1 cellular context compared by ENCODE assay signal in genomic region chr14:103920981-103921854, GRCh38.
A peak's percentile ranks its signal among the peaks of the same experiment; 100 is the strongest.
TF ChIP-seq lines count a peak whose summit lies in the region.

No MANE protein-coding gene starts in this region.

TF ChIP-seq in K562, 482 proteins besides CTCF, POLR2A, EP300 and RAD21 (continued from another document and continues in another):
- TF ChIP-seq ARID4B (CRISPR knock-in tag; IDR thresholded peaks at IDR 0.05): peak; percentile 39; the same call in 1 of the 2 replicates
- TF ChIP-seq, protein P1, sequence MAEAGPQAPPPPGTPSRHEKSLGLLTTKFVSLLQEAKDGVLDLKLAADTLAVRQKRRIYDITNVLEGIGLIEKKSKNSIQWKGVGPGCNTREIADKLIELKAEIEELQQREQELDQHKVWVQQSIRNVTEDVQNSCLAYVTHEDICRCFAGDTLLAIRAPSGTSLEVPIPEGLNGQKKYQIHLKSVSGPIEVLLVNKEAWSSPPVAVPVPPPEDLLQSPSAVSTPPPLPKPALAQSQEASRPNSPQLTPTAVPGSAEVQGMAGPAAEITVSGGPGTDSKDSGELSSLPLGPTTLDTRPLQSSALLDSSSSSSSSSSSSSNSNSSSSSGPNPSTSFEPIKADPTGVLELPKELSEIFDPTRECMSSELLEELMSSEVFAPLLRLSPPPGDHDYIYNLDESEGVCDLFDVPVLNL (CRISPR knock-in tag; IDR thresholded peaks at IDR 0.05; ENCODE audit: low read depth): no peak
- TF ChIP-seq XRCC4 (IDR thresholded peaks at IDR 0.05; ENCODE audit: extremely low read depth, insufficient read depth, insufficient read length): no peak
- TF ChIP-seq LEF1 (IDR thresholded peaks at IDR 0.05): no peak
- TF ChIP-seq USF2 (CRISPR knock-in tag; IDR thresholded peaks at IDR 0.05): no peak
- TF ChIP-seq BCL6 (CRISPR knock-in tag; IDR thresholded peaks at IDR 0.05): no peak
- TF ChIP-seq MAFF (IDR thresholded peaks at IDR 0.05; ENCODE audit: low read length): no peak
- no peak for TF ChIP-seq RBM25 (IDR thresholded peaks at IDR 0.05; ENCODE audit: low read depth, low read length, severe bottlenecking)
- TF ChIP-seq PML (IDR thresholded peaks at IDR 0.05; ENCODE audit: low read length): no peak
- TF ChIP-seq, protein P2, sequence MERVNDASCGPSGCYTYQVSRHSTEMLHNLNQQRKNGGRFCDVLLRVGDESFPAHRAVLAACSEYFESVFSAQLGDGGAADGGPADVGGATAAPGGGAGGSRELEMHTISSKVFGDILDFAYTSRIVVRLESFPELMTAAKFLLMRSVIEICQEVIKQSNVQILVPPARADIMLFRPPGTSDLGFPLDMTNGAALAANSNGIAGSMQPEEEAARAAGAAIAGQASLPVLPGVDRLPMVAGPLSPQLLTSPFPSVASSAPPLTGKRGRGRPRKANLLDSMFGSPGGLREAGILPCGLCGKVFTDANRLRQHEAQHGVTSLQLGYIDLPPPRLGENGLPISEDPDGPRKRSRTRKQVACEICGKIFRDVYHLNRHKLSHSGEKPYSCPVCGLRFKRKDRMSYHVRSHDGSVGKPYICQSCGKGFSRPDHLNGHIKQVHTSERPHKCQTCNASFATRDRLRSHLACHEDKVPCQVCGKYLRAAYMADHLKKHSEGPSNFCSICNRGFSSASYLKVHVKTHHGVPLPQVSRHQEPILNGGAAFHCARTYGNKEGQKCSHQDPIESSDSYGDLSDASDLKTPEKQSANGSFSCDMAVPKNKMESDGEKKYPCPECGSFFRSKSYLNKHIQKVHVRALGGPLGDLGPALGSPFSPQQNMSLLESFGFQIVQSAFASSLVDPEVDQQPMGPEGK (CRISPR knock-in tag; IDR thresholded peaks at IDR 0.05; ENCODE audit: borderline replicate concordance): no peak
- TF ChIP-seq PHB (CRISPR knock-in tag; IDR thresholded peaks at IDR 0.05): no peak
- TF ChIP-seq RFX5 (IDR thresholded peaks at IDR 0.05; ENCODE audit: low read depth, low read length): no peak
- no peak for TF ChIP-seq ZSCAN32 (CRISPR knock-in tag; IDR thresholded peaks at IDR 0.05)
- TF ChIP-seq ZNF780A (CRISPR knock-in tag; IDR thresholded peaks at IDR 0.05): no peak
- no peak for TF ChIP-seq DIDO1 (tag; IDR thresholded peaks at IDR 0.05; ENCODE audit: low read depth)
- peak; percentile 44 for TF ChIP-seq HNRNPLL (IDR thresholded peaks at IDR 0.05; ENCODE audit: low read depth, low read length, poor library complexity, severe bottlenecking)
- TF ChIP-seq U2AF2 (optimal IDR thresholded peaks at IDR 0.05; ENCODE audit: low read depth, low read length): no peak
- TF ChIP-seq SP1 (CRISPR knock-in tag; IDR thresholded peaks at IDR 0.05): peak; percentile 88
- no peak for TF ChIP-seq POLR2AphosphoS2 (IDR thresholded peaks at IDR 0.05; ENCODE audit: low read length)
- TF ChIP-seq ARID3B (CRISPR knock-in tag; IDR thresholded peaks at IDR 0.05; ENCODE audit: borderline replicate concordance): no peak
- TF ChIP-seq ERF (CRISPR knock-in tag; IDR thresholded peaks at IDR 0.05): no peak
- TF ChIP-seq HDAC1 (IDR thresholded peaks at IDR 0.05): no peak
- TF ChIP-seq, protein P3, sequence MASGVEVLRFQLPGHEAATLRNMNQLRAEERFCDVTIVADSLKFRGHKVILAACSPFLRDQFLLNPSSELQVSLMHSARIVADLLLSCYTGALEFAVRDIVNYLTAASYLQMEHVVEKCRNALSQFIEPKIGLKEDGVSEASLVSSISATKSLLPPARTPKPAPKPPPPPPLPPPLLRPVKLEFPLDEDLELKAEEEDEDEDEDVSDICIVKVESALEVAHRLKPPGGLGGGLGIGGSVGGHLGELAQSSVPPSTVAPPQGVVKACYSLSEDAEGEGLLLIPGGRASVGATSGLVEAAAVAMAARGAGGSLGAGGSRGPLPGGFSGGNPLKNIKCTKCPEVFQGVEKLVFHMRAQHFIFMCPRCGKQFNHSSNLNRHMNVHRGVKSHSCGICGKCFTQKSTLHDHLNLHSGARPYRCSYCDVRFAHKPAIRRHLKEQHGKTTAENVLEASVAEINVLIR (CRISPR knock-in tag; IDR thresholded peaks at IDR 0.05): no peak
- peak; percentile 91; the same call in 1 of the 2 replicates for TF ChIP-seq PHF8 (IDR thresholded peaks at IDR 0.05; ENCODE audit: borderline replicate concordance, low read length)
- TF ChIP-seq BMI1 (IDR thresholded peaks at IDR 0.05; ENCODE audit: low read length): no peak
- no peak for TF ChIP-seq FOS (IDR thresholded peaks at IDR 0.05; ENCODE audit: extremely low read depth, insufficient read length)
- TF ChIP-seq HDAC2 (IDR thresholded peaks at IDR 0.05): no peak
- no peak for TF ChIP-seq E2F1 (CRISPR knock-in tag; IDR thresholded peaks at IDR 0.05)
- TF ChIP-seq SMAD4 (CRISPR knock-in tag; conservative IDR thresholded peaks at IDR 0.05): peak; percentile 95
- no peak for TF ChIP-seq ZNF134 (CRISPR knock-in tag; conservative IDR thresholded peaks at IDR 0.05)
- TF ChIP-seq MEF2A (IDR thresholded peaks at IDR 0.05; ENCODE audit: control insufficient read depth, low read depth, low read length): no peak
- no peak for TF ChIP-seq ZNF124 (CRISPR knock-in tag; IDR thresholded peaks at IDR 0.05)
- peak; percentile 63; the same call in 1 of the 2 replicates for TF ChIP-seq ZNF76 (CRISPR knock-in tag; IDR thresholded peaks at IDR 0.05; ENCODE audit: borderline replicate concordance)
- no peak for TF ChIP-seq CBFA2T3 (IDR thresholded peaks at IDR 0.05)
- TF ChIP-seq NFATC3 (IDR thresholded peaks at IDR 0.05): no peak
- TF ChIP-seq ZNF695 (CRISPR knock-in tag; IDR thresholded peaks at IDR 0.05): no peak
- TF ChIP-seq GATAD2A (IDR thresholded peaks at IDR 0.05): no peak
- no peak for TF ChIP-seq ZNF584 (CRISPR knock-in tag; IDR thresholded peaks at IDR 0.05; ENCODE audit: low read depth)
- TF ChIP-seq, protein P4, sequence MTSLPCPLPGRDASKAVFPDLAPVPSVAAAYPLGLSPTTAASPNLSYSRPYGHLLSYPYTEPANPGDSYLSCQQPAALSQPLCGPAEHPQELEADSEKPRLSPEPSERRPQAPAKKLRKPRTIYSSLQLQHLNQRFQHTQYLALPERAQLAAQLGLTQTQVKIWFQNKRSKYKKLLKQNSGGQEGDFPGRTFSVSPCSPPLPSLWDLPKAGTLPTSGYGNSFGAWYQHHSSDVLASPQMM (CRISPR knock-in tag; IDR thresholded peaks at IDR 0.05): no peak
- no peak for TF ChIP-seq ZNF778 (CRISPR knock-in tag; IDR thresholded peaks at IDR 0.05)
- TF ChIP-seq ZC3H4 (CRISPR knock-in tag; IDR thresholded peaks at IDR 0.05; ENCODE audit: borderline replicate concordance): no peak
- no peak for TF ChIP-seq SMAD2 (IDR thresholded peaks at IDR 0.05; ENCODE audit: low read depth, low read length)
- no peak for TF ChIP-seq ZNF436 (CRISPR knock-in tag; IDR thresholded peaks at IDR 0.05)
- TF ChIP-seq GABPA (tag; conservative IDR thresholded peaks at IDR 0.05; ENCODE audit: low read depth): peak; percentile 83
- TF ChIP-seq, protein P5, sequence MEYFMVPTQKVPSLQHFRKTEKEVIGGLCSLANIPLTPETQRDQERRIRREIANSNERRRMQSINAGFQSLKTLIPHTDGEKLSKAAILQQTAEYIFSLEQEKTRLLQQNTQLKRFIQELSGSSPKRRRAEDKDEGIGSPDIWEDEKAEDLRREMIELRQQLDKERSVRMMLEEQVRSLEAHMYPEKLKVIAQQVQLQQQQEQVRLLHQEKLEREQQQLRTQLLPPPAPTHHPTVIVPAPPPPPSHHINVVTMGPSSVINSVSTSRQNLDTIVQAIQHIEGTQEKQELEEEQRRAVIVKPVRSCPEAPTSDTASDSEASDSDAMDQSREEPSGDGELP (CRISPR knock-in tag; IDR thresholded peaks at IDR 0.05; ENCODE audit: borderline replicate concordance): peak; percentile 75
- no peak for TF ChIP-seq GTF2B (IDR thresholded peaks at IDR 0.05; ENCODE audit: extremely low read depth, insufficient read length)
- TF ChIP-seq SRSF1 (IDR thresholded peaks at IDR 0.05; ENCODE audit: low read depth, low read length): no peak
- TF ChIP-seq TSC22D4 (tag; IDR thresholded peaks at IDR 0.05): no peak
- TF ChIP-seq EWSR1 (IDR thresholded peaks at IDR 0.05; ENCODE audit: borderline replicate concordance, low read depth, partially characterized antibody): no peak
- no peak for TF ChIP-seq SIX5 (IDR thresholded peaks at IDR 0.05; ENCODE audit: borderline replicate concordance in 1 of 2, insufficient read depth in 1 of 2, low read depth in 1 of 2, low read length in 2 of 2)
- no peak for TF ChIP-seq ELF4 (CRISPR knock-in tag; IDR thresholded peaks at IDR 0.05)
- TF ChIP-seq MBD1 (CRISPR knock-in tag; IDR thresholded peaks at IDR 0.05): no peak
- TF ChIP-seq SMAD1 (IDR thresholded peaks at IDR 0.05; ENCODE audit: low read depth, low read length, partially characterized antibody): no peak
- TF ChIP-seq ZNF384 (IDR thresholded peaks at IDR 0.05; ENCODE audit: low read depth, low read length): 0 out of 2 replicates have a peak, but pooled peaks have one; percentile 24
- no peak for TF ChIP-seq ZNF239 (CRISPR knock-in tag; IDR thresholded peaks at IDR 0.05)
- no peak; the same call in 1 of the 2 replicates for TF ChIP-seq SIN3B (IDR thresholded peaks at IDR 0.05; ENCODE audit: low read depth)
- TF ChIP-seq FOXJ2 (tag; IDR thresholded peaks at IDR 0.05): no peak
- TF ChIP-seq PHF20 (IDR thresholded peaks at IDR 0.05; ENCODE audit: partially characterized antibody): peak; percentile 79
- TF ChIP-seq GABPB1 (CRISPR knock-in tag; IDR thresholded peaks at IDR 0.05): peak; percentile 78; the same call in 1 of the 2 replicates
